ENCODE assay signal across 19 cellular contexts in genomic region chr5:58015175-58015574, GRCh38.
"Had no signal": no experiment of that assay in that cellular context is flagged by ENCODE, and none has a peak within 500 bp of the region (broad histone marks: within the 10 kb centered on the region; RNA-seq: fewer than 3 reads in every experiment).

No MANE protein-coding gene starts in this region.

- H3K4me1 ChIP-seq: pancreas, prostate gland, right lobe of liver had no signal

- DNase-seq: cortex of kidney; dorsolateral prefrontal cortex; effector CD8-positive, alpha-beta T cell; immature natural killer cell; mammary epithelial cell; natural killer cell; nucleus accumbens; pancreas; right lobe of liver; stimulated activated CD4-positive, alpha-beta T cell treated with anti-CD3 and anti-CD28 coated beads, Interleukin-4, amount 100 ng/mL, for 24 hours; tibial artery; upper lobe of right lung had no signal

- H3K9me3 ChIP-seq: heart right ventricle, pancreas, prostate gland, right lobe of liver, tibial artery, upper lobe of right lung, vagina had no signal

- H3K27ac ChIP-seq: dorsolateral prefrontal cortex, heart right ventricle, pancreas, prostate gland, right lobe of liver, tibial artery, upper lobe of right lung, vagina had no signal

- ATAC-seq: esophagus mucosa; natural killer cell; pancreas; right lobe of liver; stimulated activated memory B cell treated with anti-CD40 and anti-IgM and Interleukin-4, amounts not matched to agents 10 μg/mL and 1 μg/mL and 100 μg/mL, for 72 hours; upper lobe of right lung had no signal

- H3K27me3 ChIP-seq: dorsolateral prefrontal cortex, heart right ventricle, right lobe of liver, tibial artery, upper lobe of right lung, vagina had no signal

- H3K4me3 ChIP-seq: dorsolateral prefrontal cortex, heart right ventricle, pancreas, prostate gland, right lobe of liver, tibial artery, upper lobe of right lung, vagina had no signal

- H3K36me3 ChIP-seq: heart right ventricle, pancreas, prostate gland, right lobe of liver, tibial artery, upper lobe of right lung, vagina had no signal

- FAIRE-seq: frontal cortex, keratinocyte, pancreas had no signal
